In genomic region chr7:158956805-158957506, GRCh38 we compare ENCODE assay signal across 15 cellular contexts.
A peak's percentile ranks its signal among the peaks of the same experiment; 100 is the strongest.
DNase-seq lines count a peak whose midpoint lies in the region; ATAC-seq and TF ChIP-seq lines count a peak whose summit lies in the region.
"Had no signal": no experiment of that assay in that cellular context is flagged by ENCODE, and none has a peak within 500 bp of the region (broad histone marks: within the 10 kb centered on the region; RNA-seq: fewer than 3 reads in every experiment).

No MANE protein-coding gene starts in this region.

- no peak overlapping the region for H2AK5ac ChIP-seq in neuronal stem cell (ENCODE audit: low read depth, low read length)

- H2BK120ac ChIP-seq in neuronal stem cell (ENCODE audit: low read depth, low read length): no peak overlapping the region

- H3K79me1 ChIP-seq in neuronal stem cell (ENCODE audit: low read depth, low read length): no peaks in the 10 kb centered on the region

- no peak overlapping the region for H4K91ac ChIP-seq in neuronal stem cell (ENCODE audit: low read depth, low read length, poor library complexity)

- H3K4me2 ChIP-seq in neuronal stem cell (ENCODE audit: insufficient read depth, low read length, poor library complexity, severe bottlenecking): no peak overlapping the region
- H3K4me2 ChIP-seq: A549 had no signal

- H3K36me3 Mint-ChIP-seq in activated naive CD8-positive, alpha-beta T cell: peaks cover 4% of the 10 kb centered on the region
- H3K36me3 Mint-ChIP-seq in activated naive CD8-positive, alpha-beta T cell treated with anti-CD3 and anti-CD28 coated beads, Interleukin-2, amount 50 U/mL, for 24 hours (ENCODE audit: low read depth): no peaks in the 10 kb centered on the region
- H3K36me3 Mint-ChIP-seq in activated T-helper 17 cell treated with anti-CD3 and anti-CD28 coated beads, Interleukin-2, amount 50 U/mL, for 72 hours (ENCODE audit: low read depth): no peaks in the 10 kb centered on the region
- H3K36me3 Mint-ChIP-seq in activated CD4-positive, alpha-beta memory T cell treated with anti-CD3 and anti-CD28 coated beads, Interleukin-2, amount 10 ng/mL, durations not matched to agents 7 days and 5 days (ENCODE audit: low read depth): no peaks in the 10 kb centered on the region

- no peak overlapping the region for H3K27ac Mint-ChIP-seq in activated naive CD8-positive, alpha-beta T cell
- no peak overlapping the region for H3K27ac Mint-ChIP-seq in activated naive CD8-positive, alpha-beta T cell treated with anti-CD3 and anti-CD28 coated beads, Interleukin-2, amount 50 U/mL, for 24 hours
- no peak overlapping the region for H3K27ac Mint-ChIP-seq in activated T-helper 17 cell treated with anti-CD3 and anti-CD28 coated beads, Interleukin-2, amount 50 U/mL, for 72 hours
- no peak overlapping the region for H3K27ac Mint-ChIP-seq in activated CD4-positive, alpha-beta memory T cell treated with anti-CD3 and anti-CD28 coated beads, Interleukin-2, amount 10 ng/mL, durations not matched to agents 7 days and 5 days

- DNase-seq in activated naive CD8-positive, alpha-beta T cell treated with anti-CD3 and anti-CD28 coated beads, Interleukin-2, amount 50 U/mL, for 24 hours: no peak
- DNase-seq in thoracic aorta (ENCODE audit: low spot score) (no peak), neuronal stem cell (ENCODE audit: low spot score) (no peak)
- DNase-seq in NK-92 treated with Interleukin-12 subunit alpha and Interleukin-12 subunit beta, amount 100 ng/mL, for 24 hours (lab: John Stamatoyannopoulos, UW): no peak
- DNase-seq in activated CD4-positive, alpha-beta memory T cell treated with anti-CD3 and anti-CD28 coated beads, Interleukin-2, amount 10 ng/mL, durations not matched to agents 7 days and 5 days: no peak
- DNase-seq: activated naive CD4-positive, alpha-beta T cell treated with anti-CD3 and anti-CD28 coated beads, Interleukin-2, amount 50 U/mL, for 16 hours; GM23248; T1000; testis had no signal

- H3K27ac ChIP-seq in mucosa of rectum (ENCODE audit: low read depth in 2 of 2, low read length in 2 of 2) (no peak overlapping the region), thoracic aorta (no peak overlapping the region), neuronal stem cell (replicated peaks; ENCODE audit: low read length) (no peak overlapping the region)
- H3K27ac ChIP-seq: A549, GM23248, left lung, SJSA1, testis had no signal

- H2AFZ ChIP-seq in neuronal stem cell (ENCODE audit: low read length): no peak overlapping the region
- H2AFZ ChIP-seq: GM23248 had no signal

- TF ChIP-seq CTCF in thoracic aorta (IDR thresholded peaks at IDR 0.05): no peak

- no peak overlapping the region for H4K8ac ChIP-seq in neuronal stem cell (ENCODE audit: low read depth, low read length)

- H3K4me3 ChIP-seq in mucosa of rectum (ENCODE audit: low read length in 2 of 2) (peak overlapping the region; percentile 57 to 70), thoracic aorta (peak overlapping the region; percentile 34), neuronal stem cell (ENCODE audit: low read length in 2 of 2) (no peak overlapping the region)
- H3K4me3 ChIP-seq: A549, GM23248, SJSA1 had no signal

- ATAC-seq in activated naive CD8-positive, alpha-beta T cell treated with anti-CD3 and anti-CD28 coated beads, Interleukin-2, amount 50 U/mL, for 24 hours: no peak
- no peak for ATAC-seq in activated T-helper 17 cell treated with anti-CD3 and anti-CD28 coated beads, Interleukin-2, amount 50 U/mL, for 72 hours (replicated peaks)
- ATAC-seq in thoracic aorta (ENCODE audit: insufficient number of reproducible peaks, low FRiP score, low read depth): no peak

- H3K9ac ChIP-seq in mucosa of rectum (ENCODE audit: low read depth in 1 of 2, low read length in 2 of 2) (peak overlapping the region in 1 of 2 donors; percentile 54), neuronal stem cell (ENCODE audit: low read depth, low read length, poor library complexity) (no peak overlapping the region)
- H3K9ac ChIP-seq: GM23248 had no signal

- H3K9me3 ChIP-seq in mucosa of rectum (ENCODE audit: control insufficient read depth in 2 of 2, low read length in 2 of 2): no peaks in the 10 kb centered on the region
- no peaks in the 10 kb centered on the region for H3K9me3 ChIP-seq in thoracic aorta
- peaks cover 0 to 6% of the 10 kb centered on the region in 2 donors for H3K9me3 ChIP-seq in neuronal stem cell (replicated peaks in 1 of 2; ENCODE audit: control insufficient read depth in 2 of 2, insufficient read depth in 1 of 2, low read depth in 1 of 2, low read length in 2 of 2)
- H3K9me3 ChIP-seq: SJSA1, testis had no signal

- no peaks in the 10 kb centered on the region for H3K27me3 ChIP-seq in mucosa of rectum (ENCODE audit: control insufficient read depth in 2 of 2, insufficient read depth in 2 of 2, low read length in 2 of 2)
- no peaks in the 10 kb centered on the region for H3K27me3 ChIP-seq in thoracic aorta (replicated peaks; ENCODE audit: insufficient read depth)
- no peaks in the 10 kb centered on the region for H3K27me3 ChIP-seq in neuronal stem cell (ENCODE audit: control insufficient read depth in 3 of 3, insufficient read depth in 3 of 3, low read depth in 1 of 3, low read length in 3 of 3)
- H3K27me3 ChIP-seq: testis had no signal

- no peak overlapping the region for H2BK15ac ChIP-seq in neuronal stem cell (ENCODE audit: low read length)

- no peak overlapping the region for H2BK12ac ChIP-seq in neuronal stem cell (ENCODE audit: low read length)

- no peak overlapping the region for H3K14ac ChIP-seq in neuronal stem cell (ENCODE audit: low read length)

- H3K18ac ChIP-seq in neuronal stem cell (ENCODE audit: low read length): no peak overlapping the region

- CTCF ChIA-PET in activated CD4-positive, alpha-beta memory T cell treated with anti-CD3 and anti-CD28 coated beads, Interleukin-2, amount 10 ng/mL, durations not matched to agents 7 days and 5 days (lab: Charles Lee): no interaction called here

- H3K27me3 Mint-ChIP-seq in activated naive CD8-positive, alpha-beta T cell: no peaks in the 10 kb centered on the region
- peaks cover 8% of the 10 kb centered on the region for H3K27me3 Mint-ChIP-seq in activated naive CD8-positive, alpha-beta T cell treated with anti-CD3 and anti-CD28 coated beads, Interleukin-2, amount 50 U/mL, for 24 hours
- peaks cover 6% of the 10 kb centered on the region for H3K27me3 Mint-ChIP-seq in activated T-helper 17 cell treated with anti-CD3 and anti-CD28 coated beads, Interleukin-2, amount 50 U/mL, for 72 hours
- peaks cover 19% of the 10 kb centered on the region for H3K27me3 Mint-ChIP-seq in activated CD4-positive, alpha-beta memory T cell treated with anti-CD3 and anti-CD28 coated beads, Interleukin-2, amount 10 ng/mL, durations not matched to agents 7 days and 5 days

- POLR2A ChIA-PET in activated CD4-positive, alpha-beta memory T cell treated with anti-CD3 and anti-CD28 coated beads, Interleukin-2, amount 10 ng/mL, durations not matched to agents 7 days and 5 days (lab: Charles Lee): no interaction called here

- no peaks in the 10 kb centered on the region for H3K36me3 ChIP-seq in mucosa of rectum (ENCODE audit: control insufficient read depth in 2 of 2, insufficient read depth in 2 of 2, low read length in 2 of 2)
- no peaks in the 10 kb centered on the region for H3K36me3 ChIP-seq in thoracic aorta
- H3K36me3 ChIP-seq in neuronal stem cell (replicated peaks in 1 of 2; ENCODE audit: control insufficient read depth in 2 of 2, insufficient read depth in 2 of 2, low read length in 2 of 2): no peaks in the 10 kb centered on the region
- H3K36me3 ChIP-seq: SJSA1 had no signal

- H3K4me1 ChIP-seq in mucosa of rectum (ENCODE audit: control insufficient read depth in 2 of 2, insufficient read depth in 2 of 2, low read length in 2 of 2) (peaks cover 13 to 14% of the 10 kb centered on the region in 2 donors), thoracic aorta (ENCODE audit: control insufficient read depth in 1 of 2, low read depth in 2 of 2) (no peaks in the 10 kb centered on the region), neuronal stem cell (ENCODE audit: control insufficient read depth in 2 of 2, insufficient read depth in 1 of 2, low read depth in 1 of 2, low read length in 2 of 2) (no peaks in the 10 kb centered on the region)
- H3K4me1 ChIP-seq: A549, SJSA1, testis had no signal

- no peak overlapping the region for H3K4ac ChIP-seq in neuronal stem cell (ENCODE audit: low read length)

- peak overlapping the region; percentile 85 for H3K4me3 Mint-ChIP-seq in activated naive CD8-positive, alpha-beta T cell
- H3K4me3 Mint-ChIP-seq in activated naive CD8-positive, alpha-beta T cell treated with anti-CD3 and anti-CD28 coated beads, Interleukin-2, amount 50 U/mL, for 24 hours: no peak overlapping the region
- H3K4me3 Mint-ChIP-seq in activated T-helper 17 cell treated with anti-CD3 and anti-CD28 coated beads, Interleukin-2, amount 50 U/mL, for 72 hours: peak overlapping the region; percentile 82
- H3K4me3 Mint-ChIP-seq in activated CD4-positive, alpha-beta memory T cell treated with anti-CD3 and anti-CD28 coated beads, Interleukin-2, amount 10 ng/mL, durations not matched to agents 7 days and 5 days: no peak overlapping the region

- H3K4me1 Mint-ChIP-seq in activated naive CD8-positive, alpha-beta T cell (ENCODE audit: low read depth): peaks cover 12% of the 10 kb centered on the region
- H3K4me1 Mint-ChIP-seq in activated naive CD8-positive, alpha-beta T cell treated with anti-CD3 and anti-CD28 coated beads, Interleukin-2, amount 50 U/mL, for 24 hours: peaks cover 11% of the 10 kb centered on the region
- peaks cover 12% of the 10 kb centered on the region for H3K4me1 Mint-ChIP-seq in activated T-helper 17 cell treated with anti-CD3 and anti-CD28 coated beads, Interleukin-2, amount 50 U/mL, for 72 hours
- peaks cover 12% of the 10 kb centered on the region for H3K4me1 Mint-ChIP-seq in activated CD4-positive, alpha-beta memory T cell treated with anti-CD3 and anti-CD28 coated beads, Interleukin-2, amount 10 ng/mL, durations not matched to agents 7 days and 5 days

- H3K23ac ChIP-seq in neuronal stem cell (ENCODE audit: low read depth, low read length, poor library complexity): no peak overlapping the region

- no peak overlapping the region for H2BK5ac ChIP-seq in neuronal stem cell (ENCODE audit: low read length)

- no peaks in the 10 kb centered on the region for H3K9me3 Mint-ChIP-seq in activated naive CD8-positive, alpha-beta T cell (ENCODE audit: low read depth)
- H3K9me3 Mint-ChIP-seq in activated naive CD8-positive, alpha-beta T cell treated with anti-CD3 and anti-CD28 coated beads, Interleukin-2, amount 50 U/mL, for 24 hours: no peaks in the 10 kb centered on the region
- no peaks in the 10 kb centered on the region for H3K9me3 Mint-ChIP-seq in activated T-helper 17 cell treated with anti-CD3 and anti-CD28 coated beads, Interleukin-2, amount 50 U/mL, for 72 hours
- H3K9me3 Mint-ChIP-seq in activated CD4-positive, alpha-beta memory T cell treated with anti-CD3 and anti-CD28 coated beads, Interleukin-2, amount 10 ng/mL, durations not matched to agents 7 days and 5 days: no peaks in the 10 kb centered on the region

- no CpG with 5 or more reads among the region's 18 CpGs for WGBS in neuronal stem cell (ENCODE audit: extremely low coverage in 2 of 2, insufficient read length in 2 of 2, insufficient replicate concordance in 1 of 2), 2 donors

Comparison
In these comparisons a context has a peak if more than half of its experiments do, and no peak if none do; other contexts are left out.
1. H3K4me3 Mint-ChIP-seq: peak in activated naive CD8-positive, alpha-beta T cell (single experiment) and activated T-helper 17 cell treated with anti-CD3 and anti-CD28 coated beads, Interleukin-2, amount 50 U/mL, for 72 hours (single experiment); none in activated naive CD8-positive, alpha-beta T cell treated with anti-CD3 and anti-CD28 coated beads, Interleukin-2, amount 50 U/mL, for 24 hours (single experiment) and activated CD4-positive, alpha-beta memory T cell treated with anti-CD3 and anti-CD28 coated beads, Interleukin-2, amount 10 ng/mL, durations not matched to agents 7 days and 5 days (single experiment).
2. H3K4me3 ChIP-seq: peak in mucosa of rectum (2 of 2) and thoracic aorta (single experiment); none in neuronal stem cell (0 of 2).